ENCODE assay signal across 6 cellular contexts in genomic region chr1:46248122-46248920, GRCh38. TPM values are rescaled to one million over a fixed set of nuclear protein-coding genes. Genes with fewer than 3 reads are reported as not detected.
DNase-seq lines count a peak whose midpoint lies in the region; ATAC-seq and TF ChIP-seq lines count a peak whose summit lies in the region.

No MANE protein-coding gene starts in this region.

- peaks cover 29% of the 10 kb centered on the region for H3K4me1 Mint-ChIP-seq in activated naive CD8-positive, alpha-beta T cell treated with anti-CD3 and anti-CD28 coated beads, Interleukin-2, amount 50 U/mL, for 24 hours
- H3K4me1 Mint-ChIP-seq in naive B cell, result peaks cover 21 to 25% (median 22%) of the 10 kb centered on the region in 3 donors

- DNase-seq in NCI-H1694 treated with DMSO at 0.1 percent for 48 hours (lab: John Stamatoyannopoulos, UW), result peak; percentile 54
- DNase-seq in activated naive CD8-positive, alpha-beta T cell treated with anti-CD3 and anti-CD28 coated beads, Interleukin-2, amount 50 U/mL, for 24 hours, result peak; percentile 43
- no peak for DNase-seq in naive B cell
- DNase-seq in amniotic stem cell (lab: John Stamatoyannopoulos, UW), result no peak

- no peaks in the 10 kb centered on the region for H3K27me3 Mint-ChIP-seq in activated naive CD8-positive, alpha-beta T cell treated with anti-CD3 and anti-CD28 coated beads, Interleukin-2, amount 50 U/mL, for 24 hours
- H3K27me3 Mint-ChIP-seq in naive B cell, result no peaks in the 10 kb centered on the region

- peak; percentile 4 for ATAC-seq in activated naive CD8-positive, alpha-beta T cell treated with anti-CD3 and anti-CD28 coated beads, Interleukin-2, amount 50 U/mL, for 24 hours
- ATAC-seq in naive B cell (ENCODE audit: low read depth in 2 of 2) (no peak), GM18519 (IDR thresholded peaks at IDR 0.05; ENCODE audit: low FRiP score, unreplicated experiment) (no peak)

- no peaks in the 10 kb centered on the region for H3K9me3 Mint-ChIP-seq in activated naive CD8-positive, alpha-beta T cell treated with anti-CD3 and anti-CD28 coated beads, Interleukin-2, amount 50 U/mL, for 24 hours
- no peaks in the 10 kb centered on the region for H3K9me3 Mint-ChIP-seq in naive B cell

- H3K36me3 Mint-ChIP-seq in activated naive CD8-positive, alpha-beta T cell treated with anti-CD3 and anti-CD28 coated beads, Interleukin-2, amount 50 U/mL, for 24 hours (ENCODE audit: low read depth), result peaks cover 40% of the 10 kb centered on the region
- H3K36me3 Mint-ChIP-seq in naive B cell, result no peaks in the 10 kb centered on the region

- peak overlapping the region; percentile 95 for H3K4me3 Mint-ChIP-seq in activated naive CD8-positive, alpha-beta T cell treated with anti-CD3 and anti-CD28 coated beads, Interleukin-2, amount 50 U/mL, for 24 hours
- peak overlapping the region; percentile 76 to 97 (median 94) for H3K4me3 Mint-ChIP-seq in naive B cell

- peak; percentile 38 for TF ChIP-seq CTCF in GM12873 (IDR thresholded peaks at IDR 0.05; ENCODE audit: insufficient read depth, low read depth, low read length, missing control alignments)

- peak overlapping the region; percentile 88 for H3K27ac Mint-ChIP-seq in activated naive CD8-positive, alpha-beta T cell treated with anti-CD3 and anti-CD28 coated beads, Interleukin-2, amount 50 U/mL, for 24 hours
- peak overlapping the region in 5 of 6 donors; percentile 49 to 72 (median 68) for H3K27ac Mint-ChIP-seq in naive B cell

RNA-seq across cellular contexts. Expression of gene RAD54L, which starts 0.8 kb away (rescaled TPM):
- 1 to 10 TPM in 1 of 6 donors, under 1 TPM in 1, not detected in 4; 0.84 to 1.4 TPM for polyA plus RNA-seq in naive B cell (ENCODE audit: low read depth in 6 of 6)

RNA-seq across cellular contexts. Expression of gene LURAP1, which starts 45.2 kb away (rescaled TPM):
- polyA plus RNA-seq in naive B cell (ENCODE audit: low read depth in 6 of 6), result not detected

RNA-seq across cellular contexts. Expression of gene POMGNT1, which starts 50.1 kb away (rescaled TPM):
- polyA plus RNA-seq in naive B cell (ENCODE audit: low read depth in 6 of 6), result 10 to 100 TPM in 5 of 6 donors, 1 to 10 TPM in 1; 4.2 to 26.6 (median 20.0) TPM

RNA-seq across cellular contexts. Expression of gene LRRC41, which starts 55.1 kb away (rescaled TPM):
- polyA plus RNA-seq in naive B cell (ENCODE audit: low read depth in 6 of 6), result 10 to 100 TPM; 35.6 to 52.5 (median 46.0) TPM

RNA-seq across cellular contexts. Expression of gene UQCRH, which starts 55.2 kb away (rescaled TPM):
- 100 to 1,000 TPM; 280 to 322 (median 304) TPM for polyA plus RNA-seq in naive B cell (ENCODE audit: low read depth in 6 of 6)

Comparison
In these comparisons a context has a peak if more than half of its experiments do, and no peak if none do; other contexts are left out.
1. DNase-seq: peak in NCI-H1694 treated with DMSO at 0.1 percent for 48 hours (single experiment) and activated naive CD8-positive, alpha-beta T cell treated with anti-CD3 and anti-CD28 coated beads, Interleukin-2, amount 50 U/mL, for 24 hours (single experiment); none in naive B cell (single experiment) and amniotic stem cell (single experiment).